In the genomic region with DNA sequence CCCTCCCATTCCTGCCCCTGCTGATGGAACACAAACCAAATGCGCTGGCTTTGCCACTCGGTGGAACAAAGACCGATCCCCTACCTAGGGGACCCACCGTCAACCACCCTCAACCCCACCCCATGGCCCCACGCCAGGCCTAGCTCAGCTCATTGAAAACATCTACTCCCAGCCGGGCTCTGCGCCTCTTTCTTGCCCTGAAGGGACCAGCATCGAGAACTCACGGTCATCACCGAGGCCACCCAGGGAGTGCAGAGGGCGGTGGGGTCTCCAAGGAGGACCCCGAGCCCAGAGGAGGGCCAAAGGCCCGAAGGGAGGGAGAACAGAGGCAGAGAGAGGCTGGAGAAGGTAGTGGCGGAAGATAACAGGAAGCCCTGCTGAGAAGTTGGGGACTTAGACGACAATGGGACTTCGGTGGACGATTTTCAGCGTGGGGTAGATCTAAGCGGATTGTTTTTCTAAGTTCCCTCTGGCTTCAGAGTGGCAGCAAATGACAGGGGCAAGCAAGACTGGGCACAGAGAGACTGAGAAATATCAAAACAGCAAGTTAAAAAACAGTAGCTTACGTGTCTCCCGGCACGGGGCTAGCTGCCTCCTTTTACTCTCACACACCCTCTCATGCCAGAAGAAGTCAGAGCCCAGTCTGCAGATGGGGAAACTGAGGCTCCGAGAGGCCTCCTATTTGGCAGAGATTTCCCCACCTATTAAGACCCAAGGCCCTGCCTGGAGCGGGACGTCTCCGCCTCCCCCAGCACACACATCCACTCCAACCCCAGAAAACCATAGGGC, we compare ENCODE assay signal across 9 cellular contexts. TPM values are rescaled to one million over a fixed set of nuclear protein-coding genes. Genes with fewer than 3 reads are reported as not detected.
DNase-seq lines count a peak whose midpoint lies in the region; ATAC-seq lines count a peak whose summit lies in the region.
"Had no signal": no experiment of that assay in that cellular context is flagged by ENCODE, and none has a peak within 500 bp of the region (broad histone marks: within the 10 kb centered on the region; RNA-seq: fewer than 3 reads in every experiment).

No MANE protein-coding gene starts in this region.

- H3K9me3 ChIP-seq in SJSA1 (replicated peaks) (no peaks in the 10 kb centered on the region), duodenal mucosa (ENCODE audit: control insufficient read depth in 1 of 2, low read length in 2 of 2) (no peaks in the 10 kb centered on the region)

- no peaks in the 10 kb centered on the region for H3K27me3 Mint-ChIP-seq in activated CD8-positive, alpha-beta memory T cell treated with anti-CD3 and anti-CD28 coated beads, Interleukin-2, amount 10 ng/mL, durations not matched to agents 7 days and 5 days

- peak; percentile 4 for ATAC-seq in activated CD8-positive, alpha-beta memory T cell treated with anti-CD3 and anti-CD28 coated beads, Interleukin-2, amount 10 ng/mL, durations not matched to agents 7 days and 5 days

- peaks cover 44% of the 10 kb centered on the region for H3K36me3 ChIP-seq in SJSA1
- peaks cover 0 to 3% of the 10 kb centered on the region in 2 donors for H3K36me3 ChIP-seq in duodenal mucosa (ENCODE audit: control insufficient read depth in 1 of 2, insufficient read depth in 2 of 2, low read length in 2 of 2)
- H3K36me3 ChIP-seq in urinary bladder (ENCODE audit: insufficient read depth): no peaks in the 10 kb centered on the region

- H3K36me3 Mint-ChIP-seq in activated CD8-positive, alpha-beta memory T cell treated with anti-CD3 and anti-CD28 coated beads, Interleukin-2, amount 10 ng/mL, durations not matched to agents 7 days and 5 days: peaks cover 14% of the 10 kb centered on the region

- H3K27ac ChIP-seq in SJSA1 (peak overlapping the region; percentile 58), duodenal mucosa (ENCODE audit: low read depth, low read length) (peak overlapping the region; percentile 20), urinary bladder (ENCODE audit: low read depth) (peak overlapping the region; percentile 63)

- peaks cover 41% of the 10 kb centered on the region for H3K4me1 Mint-ChIP-seq in activated CD8-positive, alpha-beta memory T cell treated with anti-CD3 and anti-CD28 coated beads, Interleukin-2, amount 10 ng/mL, durations not matched to agents 7 days and 5 days

- H3K4me1 ChIP-seq in SJSA1 (replicated peaks) (peaks cover 41% of the 10 kb centered on the region), duodenal mucosa (ENCODE audit: control insufficient read depth in 1 of 2, insufficient read depth in 2 of 2, low read length in 2 of 2) (peaks cover 54 to 57% of the 10 kb centered on the region in 2 donors), urinary bladder (ENCODE audit: insufficient read depth) (no peaks in the 10 kb centered on the region)

- no peaks in the 10 kb centered on the region for H3K27me3 ChIP-seq in SJSA1 (replicated peaks)
- no peaks in the 10 kb centered on the region for H3K27me3 ChIP-seq in duodenal mucosa (ENCODE audit: control insufficient read depth in 1 of 2, insufficient read depth in 2 of 2, low read length in 2 of 2)

- peak overlapping the region; percentile 75 for H3K4me3 ChIP-seq in SJSA1
- H3K4me3 ChIP-seq in duodenal mucosa (ENCODE audit: low read depth in 1 of 2, low read length in 2 of 2): peak overlapping the region; percentile 89 to 94
- H3K4me3 ChIP-seq in urinary bladder (ENCODE audit: low read depth, low read length): peak overlapping the region; percentile 86

- peak overlapping the region; percentile 81 for H3K4me3 Mint-ChIP-seq in activated CD8-positive, alpha-beta memory T cell treated with anti-CD3 and anti-CD28 coated beads, Interleukin-2, amount 10 ng/mL, durations not matched to agents 7 days and 5 days

- H3K9me3 Mint-ChIP-seq in activated CD8-positive, alpha-beta memory T cell treated with anti-CD3 and anti-CD28 coated beads, Interleukin-2, amount 10 ng/mL, durations not matched to agents 7 days and 5 days (ENCODE audit: low read depth): no peaks in the 10 kb centered on the region

- 3% methylated on average over 26 of the region's 26 CpGs for WGBS in urinary bladder

- CTCF ChIA-PET in activated CD8-positive, alpha-beta memory T cell treated with anti-CD3 and anti-CD28 coated beads, Interleukin-2, amount 10 ng/mL, durations not matched to agents 7 days and 5 days (lab: Charles Lee): interaction anchor here (0.7 to 5.8 kb wide), 4 partner anchors 12 to 70 kb away, joined by 3 to 67 read pairs (median 6); a partner anchor contains a TSS

- H3K27ac Mint-ChIP-seq in activated CD8-positive, alpha-beta memory T cell treated with anti-CD3 and anti-CD28 coated beads, Interleukin-2, amount 10 ng/mL, durations not matched to agents 7 days and 5 days: peak overlapping the region; percentile 87

- H3K9ac ChIP-seq in duodenal mucosa (ENCODE audit: low read depth in 1 of 2, low read length in 2 of 2): peak overlapping the region; percentile 70 to 73

- DNase-seq in activated CD8-positive, alpha-beta memory T cell treated with anti-CD3 and anti-CD28 coated beads, Interleukin-2, amount 10 ng/mL, durations not matched to agents 7 days and 5 days: no peak
- DNase-seq in activated CD8-positive, alpha-beta memory T cell treated with anti-CD3 and anti-CD28 coated beads, Interleukin-2, amount 50 U/mL, for 48 hours: no peak
- DNase-seq in SJSA1 (ENCODE audit: low read depth in 1 of 2, low spot score in 2 of 2) (peak; percentile 50 to 63), midbrain (lab: John Stamatoyannopoulos, UW) (peak; percentile 51), SHP77 treated with DMSO at 0.1 percent for 48 hours (lab: John Stamatoyannopoulos, UW) (no peak), A172 (ENCODE audit: low spot score) (no peak)

RNA-seq across cellular contexts. Expression of a gene that starts 1.1 kb away (rescaled TPM):
- 100 to 1,000 TPM; 142 to 176 TPM for total RNA-seq in activated CD8-positive, alpha-beta memory T cell treated with anti-CD3 and anti-CD28 coated beads, Interleukin-2, amount 10 ng/mL, durations not matched to agents 7 days and 5 days
- 162 and 182 TPM in 2 replicates for total RNA-seq in SJSA1 (2014; rRNA removed; shearing (Covaris generic))
- total RNA-seq in urinary bladder: 62.1 TPM
- polyA plus RNA-seq in urinary bladder: 77.9 TPM
- total RNA-seq in A172 (2014; rRNA removed; shearing (Covaris generic)): 148 and 208 TPM in 2 replicates

RNA-seq across cellular contexts. Expression of a gene that starts 14.5 kb away (rescaled TPM):
- total RNA-seq in activated CD8-positive, alpha-beta memory T cell treated with anti-CD3 and anti-CD28 coated beads, Interleukin-2, amount 10 ng/mL, durations not matched to agents 7 days and 5 days: not detected
- not detected in 2 replicates for total RNA-seq in SJSA1 (2014; rRNA removed; shearing (Covaris generic))
- total RNA-seq in urinary bladder: not detected
- not detected for polyA plus RNA-seq in urinary bladder
- total RNA-seq in A172 (2014; rRNA removed; shearing (Covaris generic)): not detected in 2 replicates
- total RNA-seq: frontal cortex had no signal

Comparison
In these comparisons a context has a peak if more than half of its experiments do, and no peak if none do; other contexts are left out.
1. DNase-seq: peak in SJSA1 (2 of 2) and midbrain (single experiment); none in activated CD8-positive, alpha-beta memory T cell treated with anti-CD3 and anti-CD28 coated beads, Interleukin-2, amount 10 ng/mL, durations not matched to agents 7 days and 5 days (single experiment), activated CD8-positive, alpha-beta memory T cell treated with anti-CD3 and anti-CD28 coated beads, Interleukin-2, amount 50 U/mL, for 48 hours (single experiment), SHP77 treated with DMSO at 0.1 percent for 48 hours (single experiment) and A172 (single experiment).
2. Peak in every context shown above with its lines, with median percentiles within 50 percentile points of each other: H3K27ac ChIP-seq and H3K4me3 ChIP-seq.